12 cellular contexts compared by ENCODE assay signal in the genomic region with DNA sequence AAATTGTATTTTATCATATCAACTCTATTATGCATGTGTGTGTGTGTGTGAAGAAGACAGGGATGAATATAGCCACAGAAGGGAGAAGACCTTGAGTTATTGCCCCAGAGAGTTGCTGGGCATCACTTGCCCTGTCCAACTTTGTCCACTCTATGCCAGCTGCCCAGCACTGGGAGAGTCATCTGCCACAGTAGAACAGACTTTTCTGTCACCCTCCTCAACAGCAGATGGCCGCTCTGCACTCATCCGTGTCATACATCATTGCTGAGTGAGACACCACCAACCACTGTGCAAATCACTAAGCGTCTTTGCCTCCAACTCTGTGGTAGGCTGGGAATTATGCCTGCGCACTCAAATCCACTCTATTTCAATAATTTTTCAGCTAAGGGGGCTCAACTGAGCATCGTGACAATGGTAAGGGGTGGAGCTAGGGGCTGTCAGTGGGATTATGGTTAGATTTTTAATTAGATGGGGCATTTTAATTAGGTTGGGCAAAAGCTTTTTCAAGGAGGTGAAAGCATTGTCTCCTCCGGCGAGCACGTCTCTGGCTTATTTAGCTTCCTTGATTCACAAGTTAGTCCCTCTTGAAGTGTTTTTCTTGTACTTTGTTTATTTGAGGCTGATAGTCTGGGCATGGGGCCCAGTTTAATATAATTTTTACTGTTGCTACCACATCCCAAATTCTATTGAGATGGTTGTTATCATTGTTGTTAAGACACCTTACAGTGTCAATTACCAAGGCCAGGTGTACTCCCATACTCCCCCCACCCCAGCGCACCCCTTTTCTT.
DNase-seq lines count a peak whose midpoint lies in the region; ATAC-seq, FAIRE-seq and TF ChIP-seq lines count a peak whose summit lies in the region.
"Had no signal": no experiment of that assay in that cellular context is flagged by ENCODE, and none has a peak within 500 bp of the region (broad histone marks: within the 10 kb centered on the region; RNA-seq: fewer than 3 reads in every experiment).

No MANE protein-coding gene starts in this region.

- ATAC-seq in GM18498 (IDR thresholded peaks at IDR 0.05; ENCODE audit: unreplicated experiment) (no peak), GM21360 (IDR thresholded peaks at IDR 0.05; ENCODE audit: unreplicated experiment) (no peak)
- ATAC-seq: activated CD8-positive, alpha-beta T cell treated with anti-CD3 and anti-CD28 coated beads, Interleukin-2, amount 10 ng/mL, durations not matched to agents 7 days and 5 days had no signal

- TF ChIP-seq CTCF in LNCaP clone FGC (IDR thresholded peaks at IDR 0.05; ENCODE audit: control insufficient read depth, extremely low read depth, insufficient read depth) (no peak), H1 (IDR thresholded peaks at IDR 0.05; ENCODE audit: control extremely low read depth in 1 of 3, insufficient read depth in 1 of 3, low read depth in 1 of 3, low read length in 3 of 3) (no peak)

- 89% methylated on average over 8 of the region's 9 CpGs; no CpG with 5 or more reads in 1 of the 2 experiments for WGBS in H1 (ENCODE audit: extremely low coverage in 1 of 2, insufficient coverage in 1 of 2, insufficient read length in 1 of 2, insufficient replicate concordance in 2 of 2, low coverage in 1 of 2, low lambda C conversion rate in 2 of 2, missing lambda C conversion rate in 1 of 2), 2 experiments
- no CpG with 5 or more reads among the region's 9 CpGs for WGBS in mesendoderm (ENCODE audit: extremely low coverage, insufficient coverage, low lambda C conversion rate)

- no peak for TF ChIP-seq RAD21 in H1 (IDR thresholded peaks at IDR 0.05 in 1 of 2, conservative IDR thresholded peaks at IDR 0.05 in 1 of 2; ENCODE audit: low read depth in 2 of 2, low read length in 2 of 2)

- H3K27me3 ChIP-seq in H1 (replicated peaks in 1 of 4; ENCODE audit: control insufficient read depth in 3 of 4, extremely low read depth in 1 of 4, insufficient read depth in 3 of 4, low read length in 3 of 4) (no peaks in the 10 kb centered on the region), mesendoderm (ENCODE audit: insufficient read depth, low read length, poor library complexity) (no peaks in the 10 kb centered on the region)

- no peaks in the 10 kb centered on the region for H3K23me2 ChIP-seq in H1 (ENCODE audit: low read depth, low read length)

- no peak overlapping the region for H4K8ac ChIP-seq in H1 (ENCODE audit: extremely low read depth, insufficient read depth, low read length)
- H4K8ac ChIP-seq in mesendoderm (ENCODE audit: low read depth, low read length), result no peak overlapping the region

- TF ChIP-seq EP300 in H1 (IDR thresholded peaks at IDR 0.05; ENCODE audit: borderline replicate concordance in 1 of 2, low read depth in 2 of 2, low read length in 2 of 2), result no peak

- H3K27ac ChIP-seq in H1 (ENCODE audit: low read depth, low read length) (no peak overlapping the region), mesendoderm (ENCODE audit: low read depth, low read length) (no peak overlapping the region)
- H3K27ac ChIP-seq: KMS-11 had no signal

- no peak overlapping the region for H3K9ac ChIP-seq in H1 (replicated peaks in 1 of 4; ENCODE audit: extremely low read depth in 1 of 4, low read depth in 3 of 4, low read length in 3 of 4)
- H3K9ac ChIP-seq in mesendoderm (ENCODE audit: low read length), result no peak overlapping the region
- H3K9ac ChIP-seq: KMS-11 had no signal

- no peaks in the 10 kb centered on the region for H4K20me1 ChIP-seq in H1 (replicated peaks in 1 of 2; ENCODE audit: control insufficient read depth in 1 of 2, insufficient read depth in 2 of 2, low read length in 2 of 2)

- DNase-seq in LNCaP clone FGC (ENCODE audit: low read depth) (peak; percentile 69), NCI-H345 treated with DMSO at 0.1 percent for 48 hours (lab: John Stamatoyannopoulos, UW; ENCODE audit: unreplicated experiment) (peak; percentile 47), H1 (ENCODE audit: low read depth in 1 of 2, low spot score in 2 of 2) (no peak), posterior cingulate gyrus (peak in 8 of 10 donors; percentile 15 to 94 (median 60)), mesendoderm (no peak)
- DNase-seq in effector CD8-positive, alpha-beta T cell (lab: John Stamatoyannopoulos, UW), result no peak
- DNase-seq: activated CD8-positive, alpha-beta T cell treated with anti-CD3 and anti-CD28 coated beads, Interleukin-2, amount 10 ng/mL, durations not matched to agents 7 days and 5 days; mucosa of descending colon; stimulated activated CD8-positive, alpha-beta memory T cell treated with anti-CD3 and anti-CD28 coated beads, Interleukin-4, amount 100 ng/mL, for 48 hours had no signal

- no peak overlapping the region for H2BK20ac ChIP-seq in H1 (ENCODE audit: low read length)

- no peak overlapping the region for H3K4me3 ChIP-seq in LNCaP clone FGC (ENCODE audit: low read depth, low read length)
- H3K4me3 ChIP-seq in H1 (ENCODE audit: extremely low read depth in 1 of 4, insufficient read depth in 2 of 4, low read depth in 3 of 4, low read length in 4 of 4), result no peak overlapping the region
- H3K4me3 ChIP-seq in mesendoderm (ENCODE audit: low read length), result no peak overlapping the region
- H3K4me3 ChIP-seq: mucosa of descending colon had no signal

- no peak overlapping the region for H2AK5ac ChIP-seq in H1 (ENCODE audit: low read depth, low read length)
- H2AK5ac ChIP-seq in mesendoderm (ENCODE audit: low read length), result no peak overlapping the region

- H3K79me1 ChIP-seq in H1 (ENCODE audit: low read depth, low read length) (no peaks in the 10 kb centered on the region), mesendoderm (ENCODE audit: low read length) (no peaks in the 10 kb centered on the region)

- POLR2A ChIA-PET in H1 (lab: Charles Lee; ENCODE audit: partially characterized antibody), result no interaction called here

- H3K4ac ChIP-seq in H1 (replicated peaks; ENCODE audit: insufficient read length, low read depth, low read length) (no peak overlapping the region), mesendoderm (ENCODE audit: low read depth, low read length) (no peak overlapping the region)

- no peak overlapping the region for H3K4me2 ChIP-seq in H1 (ENCODE audit: insufficient read depth in 1 of 2, low read depth in 2 of 2, low read length in 2 of 2)
- H3K4me2 ChIP-seq in mesendoderm (ENCODE audit: low read length), result no peak overlapping the region
- H3K4me2 ChIP-seq: KMS-11 had no signal

- H3K4me1 ChIP-seq in H1 (replicated peaks in 1 of 4; ENCODE audit: control insufficient read depth in 3 of 4, insufficient read depth in 4 of 4, low read length in 3 of 4) (peaks cover 0 to 4% (median 0%) of the 10 kb centered on the region in 4 experiments; a peak in 1 of 7 replicates), mesendoderm (ENCODE audit: control insufficient read depth, low read depth, low read length) (no peaks in the 10 kb centered on the region)

- intact Hi-C loops in posterior cingulate gyrus (cut with DNase I), result no loop called here

- no peak overlapping the region for H2BK120ac ChIP-seq in H1 (replicated peaks; ENCODE audit: low read depth, low read length)
- no peak overlapping the region for H2BK120ac ChIP-seq in mesendoderm (ENCODE audit: low read depth, low read length)

- H3K56ac ChIP-seq in H1 (replicated peaks; ENCODE audit: insufficient read length, low read depth, low read length) (no peak overlapping the region), mesendoderm (ENCODE audit: low read length) (no peak overlapping the region)

- H4K5ac ChIP-seq in H1 (ENCODE audit: insufficient read length, low read depth, low read length) (no peak overlapping the region), mesendoderm (ENCODE audit: low read length) (no peak overlapping the region)

- FAIRE-seq in H1 (lab: Jason Lieb, UNC), result no peak

- H3K36me3 ChIP-seq in H1 (ENCODE audit: control insufficient read depth in 2 of 4, insufficient read depth in 4 of 4, low read length in 3 of 4), result no peaks in the 10 kb centered on the region
- no peaks in the 10 kb centered on the region for H3K36me3 ChIP-seq in mesendoderm (ENCODE audit: control insufficient read depth, insufficient read depth, low read length)

- H3K9me3 ChIP-seq in H1 (ENCODE audit: insufficient read depth in 2 of 2, low read depth in 1 of 2, low read length in 1 of 2), result no peaks in the 10 kb centered on the region
- H3K9me3 ChIP-seq: mucosa of descending colon had no signal

- H2BK5ac ChIP-seq in H1 (ENCODE audit: low read depth, low read length) (no peak overlapping the region), mesendoderm (ENCODE audit: low read length) (no peak overlapping the region)

- 0 out of 2 replicates have a peak overlapping the region, but pooled peaks have one; percentile 50 for H2BK12ac ChIP-seq in H1 (ENCODE audit: low read depth, low read length)

- no peak for TF ChIP-seq POLR2A in H1 (IDR thresholded peaks at IDR 0.05; ENCODE audit: control extremely low read depth in 1 of 2, low read depth in 2 of 2, low read length in 2 of 2)

- no peak overlapping the region for H2AFZ ChIP-seq in H1 (ENCODE audit: low read length)

- CTCF ChIA-PET in H1 (lab: Charles Lee; ENCODE audit: partially characterized antibody), result interaction anchor here (1.0 kb wide), 1 partner anchor 243 kb away, joined by 4 read pairs; no protein-coding TSS in a partner anchor

- H2BK15ac ChIP-seq in H1 (ENCODE audit: low read length) (no peak overlapping the region), mesendoderm (replicated peaks; ENCODE audit: low read depth) (no peak overlapping the region)

- H4K91ac ChIP-seq in H1 (replicated peaks; ENCODE audit: insufficient read length, low read length), result no peak overlapping the region

- H3K79me2 ChIP-seq in H1 (ENCODE audit: control insufficient read depth in 1 of 2, insufficient read depth in 2 of 2, low read length in 2 of 2) (no peaks in the 10 kb centered on the region), mesendoderm (ENCODE audit: control insufficient read depth, insufficient read depth, low read length) (no peaks in the 10 kb centered on the region)

- no peak overlapping the region for H3K18ac ChIP-seq in H1 (ENCODE audit: extremely low read depth, low read length)
- no peak overlapping the region for H3K18ac ChIP-seq in mesendoderm (ENCODE audit: low read length)

- H3K23ac ChIP-seq in H1 (ENCODE audit: insufficient read length) (no peak overlapping the region), mesendoderm (ENCODE audit: low read length) (no peak overlapping the region)

- H3K14ac ChIP-seq in H1 (ENCODE audit: insufficient read length), result no peak overlapping the region

TF ChIP-seq in H1, 55 proteins besides CTCF, POLR2A, EP300 and RAD21 (continues in another document):
- TF ChIP-seq BRCA1 (IDR thresholded peaks at IDR 0.05; ENCODE audit: low read depth, low read length) (no peak), JUN (IDR thresholded peaks at IDR 0.05; ENCODE audit: low read depth, low read length) (no peak), CHD1 (IDR thresholded peaks at IDR 0.05; ENCODE audit: low read depth, low read length) (no peak), RNF2 (IDR thresholded peaks at IDR 0.05; ENCODE audit: borderline replicate concordance, low read depth, low read length, missing control alignments, poor library complexity, severe bottlenecking) (no peak), RXRA (IDR thresholded peaks at IDR 0.05; ENCODE audit: insufficient read depth, low read depth, low read length) (no peak), HDAC2 (IDR thresholded peaks at IDR 0.05; ENCODE audit: borderline replicate concordance in 1 of 2, low read depth in 2 of 2, low read length in 2 of 2) (no peak), NANOG (IDR thresholded peaks at IDR 0.05; ENCODE audit: insufficient read depth, low read depth, low read length, poor library complexity, severe bottlenecking) (no peak)

Comparison
In these comparisons a context has a peak if more than half of its experiments do, and no peak if none do; other contexts are left out.
1. DNase-seq: peak in LNCaP clone FGC (single experiment), NCI-H345 treated with DMSO at 0.1 percent for 48 hours (single experiment) and posterior cingulate gyrus (8 of 10); none in H1 (0 of 2), effector CD8-positive, alpha-beta T cell (single experiment) and mesendoderm (single experiment).